ENCODE assay signal across 9 cellular contexts in genomic region chr6:121222656-121223055, GRCh38.
A peak's percentile ranks its signal among the peaks of the same experiment; 100 is the strongest.
DNase-seq lines count a peak whose midpoint lies in the region; ATAC-seq and TF ChIP-seq lines count a peak whose summit lies in the region.
"Had no signal": no experiment of that assay in that cellular context is flagged by ENCODE, and none has a peak within 500 bp of the region (broad histone marks: within the 10 kb centered on the region; RNA-seq: fewer than 3 reads in every experiment).

No MANE protein-coding gene starts in this region.

- H3K9me3 ChIP-seq in cardiac muscle cell (ENCODE audit: low read depth): no peaks in the 10 kb centered on the region

- H3K27ac ChIP-seq in cardiac muscle cell: no peak overlapping the region

- DNase-seq in cardiac muscle cell (ENCODE audit: low read depth in 1 of 2, low spot score in 1 of 2) (peak in 1 of 2 donors; percentile 43), left ventricle myocardium superior (no peak), amniotic epithelial cell (ENCODE audit: low read depth) (peak; percentile 41), hepatic stellate cell (ENCODE audit: low spot score) (peak; percentile 4), NCI-H2196 treated with DMSO at 0.1 percent for 48 hours (lab: John Stamatoyannopoulos, UW; ENCODE audit: unreplicated experiment) (no peak)
- DNase-seq: Calu3 had no signal

- H3K27me3 ChIP-seq in cardiac muscle cell: no peaks in the 10 kb centered on the region

- H3K4me1 ChIP-seq in cardiac muscle cell (ENCODE audit: low read depth): no peaks in the 10 kb centered on the region

- no peak for ATAC-seq in left ventricle myocardium superior
- no peak for ATAC-seq in HG03108 (IDR thresholded peaks at IDR 0.05; ENCODE audit: unreplicated experiment)
- ATAC-seq in HG02763 (IDR thresholded peaks at IDR 0.05; ENCODE audit: unreplicated experiment): no peak
- ATAC-seq in GM21447 (IDR thresholded peaks at IDR 0.05; ENCODE audit: unreplicated experiment): no peak

- H3K4me3 ChIP-seq in cardiac muscle cell: no peak overlapping the region

- intact Hi-C loops in left ventricle myocardium superior (cut with micrococcal nuclease): no loop called here

- TF ChIP-seq CTCF in cardiac muscle cell (IDR thresholded peaks at IDR 0.05; ENCODE audit: low read depth, low read length): peak; percentile 19

- no peaks in the 10 kb centered on the region for H3K36me3 ChIP-seq in cardiac muscle cell

Comparison
In these comparisons a context has a peak if more than half of its experiments do, and no peak if none do; other contexts are left out.
1. DNase-seq: peak in amniotic epithelial cell (single experiment) and hepatic stellate cell (single experiment); none in left ventricle myocardium superior (single experiment) and NCI-H2196 treated with DMSO at 0.1 percent for 48 hours (single experiment).